Comparison of ENCODE assay signal across 1 cellular context in the genomic region with DNA sequence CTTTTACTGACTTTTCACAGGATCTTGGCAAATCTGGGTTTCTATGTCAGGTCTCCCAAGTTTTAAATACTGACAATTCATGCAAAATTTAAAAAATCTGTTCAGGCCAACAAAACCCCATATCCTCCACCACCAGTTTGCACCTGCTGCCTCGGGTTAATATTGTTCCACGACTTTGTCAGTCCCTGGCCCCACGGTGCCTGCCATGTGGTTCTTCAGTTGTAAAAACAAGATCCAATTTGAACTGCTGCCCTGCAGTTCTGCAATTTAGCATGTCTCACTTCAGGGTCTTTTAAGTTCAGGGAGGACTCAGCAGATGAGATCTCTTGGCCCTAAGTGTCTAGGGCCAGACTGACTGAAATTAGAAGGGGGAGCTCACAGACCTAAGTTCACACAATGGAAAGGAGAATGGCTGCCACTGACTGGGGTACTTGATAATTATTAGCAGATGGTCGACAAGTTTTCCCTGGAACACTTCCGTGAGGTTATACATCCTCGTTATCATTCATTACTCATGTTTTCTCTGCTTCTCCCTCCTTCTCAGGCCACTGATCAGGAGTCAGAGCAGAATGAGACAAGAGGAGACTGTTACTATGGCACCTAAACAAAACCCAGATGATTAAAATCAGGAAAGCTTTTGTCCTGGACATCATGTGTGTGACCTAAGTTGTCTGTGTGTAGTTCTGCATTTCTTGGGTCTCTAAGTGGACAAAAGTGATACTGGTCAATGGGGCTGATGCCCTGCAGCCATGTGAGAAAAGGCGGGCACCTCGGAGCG.
TF ChIP-seq lines count a peak whose summit lies in the region.

No MANE protein-coding gene starts in this region.

TF ChIP-seq in IMR-90, 13 proteins besides CTCF, POLR2A, EP300 and RAD21 (continued from another document):
- TF ChIP-seq, protein P1, sequence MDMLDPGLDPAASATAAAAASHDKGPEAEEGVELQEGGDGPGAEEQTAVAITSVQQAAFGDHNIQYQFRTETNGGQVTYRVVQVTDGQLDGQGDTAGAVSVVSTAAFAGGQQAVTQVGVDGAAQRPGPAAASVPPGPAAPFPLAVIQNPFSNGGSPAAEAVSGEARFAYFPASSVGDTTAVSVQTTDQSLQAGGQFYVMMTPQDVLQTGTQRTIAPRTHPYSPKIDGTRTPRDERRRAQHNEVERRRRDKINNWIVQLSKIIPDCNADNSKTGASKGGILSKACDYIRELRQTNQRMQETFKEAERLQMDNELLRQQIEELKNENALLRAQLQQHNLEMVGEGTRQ (IDR thresholded peaks at IDR 0.05; ENCODE audit: low read depth, low read length): no peak
- no peak for TF ChIP-seq MAZ (IDR thresholded peaks at IDR 0.05; ENCODE audit: borderline replicate concordance, low read depth, low read length)
- no peak for TF ChIP-seq NFE2L2 (IDR thresholded peaks at IDR 0.05; ENCODE audit: low read depth, low read length)
- no peak for TF ChIP-seq SMC3 (IDR thresholded peaks at IDR 0.05; ENCODE audit: low read depth, low read length)
- TF ChIP-seq CEBPB (IDR thresholded peaks at IDR 0.05; ENCODE audit: low read depth, low read length): no peak
